In the genomic region with DNA sequence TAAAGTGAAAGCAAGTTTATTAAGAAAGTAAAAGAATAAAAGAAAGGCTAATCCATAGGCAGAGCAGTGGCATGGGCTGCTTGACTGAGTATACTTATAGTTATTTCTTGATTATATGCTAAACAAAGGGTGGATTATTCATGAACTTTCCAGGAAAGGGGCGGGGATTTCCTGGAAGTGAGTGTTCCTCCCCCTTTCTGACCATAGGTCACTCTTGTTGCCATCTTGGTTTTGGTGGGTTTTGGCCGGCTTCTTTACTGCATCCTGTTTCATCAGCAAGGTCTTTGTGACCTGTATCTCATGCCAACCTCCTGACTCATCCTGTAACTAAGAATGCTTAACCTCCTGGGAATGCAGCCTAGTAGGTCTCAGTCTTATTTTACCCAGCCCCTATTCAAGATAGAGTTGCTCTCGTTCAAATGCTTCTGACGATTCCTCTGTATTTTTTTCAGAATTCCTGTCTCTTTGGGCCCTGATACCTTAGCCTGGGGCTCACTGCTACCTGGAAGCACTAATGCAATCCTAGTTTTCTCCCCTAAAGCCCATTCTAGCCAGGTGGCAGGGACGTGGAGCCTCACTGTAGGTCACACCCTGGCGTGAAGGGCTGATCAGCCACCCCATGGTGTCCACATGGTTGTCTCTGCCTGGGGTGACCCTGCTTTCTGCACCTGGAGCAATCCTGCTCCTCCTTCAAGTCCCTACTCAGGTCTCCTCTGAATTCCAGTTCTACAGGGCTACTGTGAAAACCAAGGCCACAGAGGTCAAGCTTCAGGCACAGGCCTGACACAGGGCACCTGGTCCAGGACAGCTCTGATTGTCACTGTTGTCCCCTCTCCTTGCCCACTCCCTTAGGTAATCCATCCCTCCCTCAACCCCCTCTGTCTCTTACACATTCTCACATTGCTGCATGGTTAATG, we compare ENCODE assay signal across 9 cellular contexts. TPM values are rescaled to one million over a fixed set of nuclear protein-coding genes. Genes with fewer than 3 reads are reported as not detected.
DNase-seq lines count a peak whose midpoint lies in the region; ATAC-seq and TF ChIP-seq lines count a peak whose summit lies in the region.
"Had no signal": no experiment of that assay in that cellular context is flagged by ENCODE, and none has a peak within 500 bp of the region (broad histone marks: within the 10 kb centered on the region; RNA-seq: fewer than 3 reads in every experiment).

No MANE protein-coding gene starts in this region.

- H3K27ac ChIP-seq in BLaER1 (no peak overlapping the region), sigmoid colon (peak overlapping the region in 3 of 4 donors; percentile 8 to 70 (median 47))
- H3K27ac ChIP-seq: neutrophil had no signal

- peaks cover 41% of the 10 kb centered on the region for H3K4me1 ChIP-seq in BLaER1
- H3K4me1 ChIP-seq in sigmoid colon = peaks cover 0 to 13% (median 9%) of the 10 kb centered on the region in 4 donors

- ATAC-seq in GM21786 (IDR thresholded peaks at IDR 0.05; ENCODE audit: unreplicated experiment) (peak; percentile 61), SK-N-SH treated with all-trans-retinoic acid at 6 μM for 48 hours (peak; percentile 90), GM18502 (IDR thresholded peaks at IDR 0.05; ENCODE audit: poor library complexity, unreplicated experiment) (no peak)

- no peak overlapping the region for H3K9ac ChIP-seq in BLaER1

- DNase-seq in fibroblast of the aortic adventitia (ENCODE audit: low read depth) (peak; percentile 100), sigmoid colon (no peak), SHP77 treated with DMSO at 0.1 percent for 48 hours (lab: John Stamatoyannopoulos, UW) (no peak), NCI-H82 (lab: John Stamatoyannopoulos, UW) (no peak)

- peak overlapping the region; percentile 31 for H3K4me2 ChIP-seq in BLaER1

- no peak overlapping the region for H3K4me3 ChIP-seq in BLaER1
- H3K4me3 ChIP-seq in fibroblast of the aortic adventitia (ENCODE audit: low read depth, low read length) = no peak overlapping the region
- H3K4me3 ChIP-seq in sigmoid colon = no peak overlapping the region

- no peak for TF ChIP-seq POLR2A in sigmoid colon (IDR thresholded peaks at IDR 0.05)

- WGBS in sigmoid colon, 2 donors = 73 to 79% methylated on average over 6 of the region's 6 CpGs

- TF ChIP-seq CTCF in fibroblast of the aortic adventitia (IDR thresholded peaks at IDR 0.05; ENCODE audit: insufficient read depth, low read length) = no peak
- TF ChIP-seq CTCF in sigmoid colon (IDR thresholded peaks at IDR 0.05) = no peak

- no peaks in the 10 kb centered on the region for H3K27me3 ChIP-seq in BLaER1
- H3K27me3 ChIP-seq in sigmoid colon = no peaks in the 10 kb centered on the region

- intact Hi-C loops in sigmoid colon (cut with DNase I) = no loop called here

- H4K20me1 ChIP-seq in BLaER1 = no peaks in the 10 kb centered on the region

- no peak for TF ChIP-seq EP300 in sigmoid colon (IDR thresholded peaks at IDR 0.05)

- H3K9me3 ChIP-seq in BLaER1 = no peaks in the 10 kb centered on the region
- no peaks in the 10 kb centered on the region for H3K9me3 ChIP-seq in sigmoid colon
- H3K9me3 ChIP-seq: neutrophil had no signal

- H3K36me3 ChIP-seq in BLaER1 (no peaks in the 10 kb centered on the region), sigmoid colon (no peaks in the 10 kb centered on the region)
- H3K36me3 ChIP-seq: neutrophil had no signal

TF ChIP-seq in SK-N-SH treated with all-trans-retinoic acid at 6 μM for 48 hours, 23 proteins besides CTCF, POLR2A, EP300 and RAD21 (continues in another document):
- TF ChIP-seq BACH2 (CRISPR knock-in tag; IDR thresholded peaks at IDR 0.05; ENCODE audit: borderline replicate concordance) (no peak), ZC3H10 (CRISPR knock-in tag; IDR thresholded peaks at IDR 0.05) (no peak), ESRRG (CRISPR knock-in tag; IDR thresholded peaks at IDR 0.05) (0 out of 2 replicates have a peak, but pooled peaks have one; percentile 60), ISL1 (CRISPR knock-in tag; IDR thresholded peaks at IDR 0.05) (peak; percentile 31; the same call in 1 of the 2 replicates), ZNF8 (CRISPR knock-in tag; IDR thresholded peaks at IDR 0.05) (peak; percentile 45; the same call in 1 of the 2 replicates), ARNTL (CRISPR knock-in tag; IDR thresholded peaks at IDR 0.05; ENCODE audit: borderline replicate concordance, low read depth) (no peak), PPARA (CRISPR knock-in tag; IDR thresholded peaks at IDR 0.05; ENCODE audit: borderline replicate concordance) (no peak), ZNF70 (CRISPR knock-in tag; IDR thresholded peaks at IDR 0.05) (peak; percentile 69), TOX (CRISPR knock-in tag; IDR thresholded peaks at IDR 0.05; ENCODE audit: borderline replicate concordance) (no peak), GLIS3 (CRISPR knock-in tag; IDR thresholded peaks at IDR 0.05) (no peak), SNAI2 (CRISPR knock-in tag; IDR thresholded peaks at IDR 0.05) (peak; percentile 19; the same call in 1 of the 2 replicates), CREB5 (CRISPR knock-in tag; IDR thresholded peaks at IDR 0.05; ENCODE audit: low read depth) (0 out of 2 replicates have a peak, but pooled peaks have one; percentile 15), CSDC2 (CRISPR knock-in tag; IDR thresholded peaks at IDR 0.05) (peak; percentile 81; the same call in 1 of the 2 replicates), ZNF565 (CRISPR knock-in tag; conservative IDR thresholded peaks at IDR 0.05; ENCODE audit: low read depth) (no peak), ZFP3 (CRISPR knock-in tag; IDR thresholded peaks at IDR 0.05) (peak; percentile 73), ZFP30 (CRISPR knock-in tag; IDR thresholded peaks at IDR 0.05) (peak; percentile 5; the same call in 1 of the 2 replicates), TCF4 (CRISPR knock-in tag; IDR thresholded peaks at IDR 0.05; ENCODE audit: borderline replicate concordance) (no peak)
- TF ChIP-seq, protein P1, sequence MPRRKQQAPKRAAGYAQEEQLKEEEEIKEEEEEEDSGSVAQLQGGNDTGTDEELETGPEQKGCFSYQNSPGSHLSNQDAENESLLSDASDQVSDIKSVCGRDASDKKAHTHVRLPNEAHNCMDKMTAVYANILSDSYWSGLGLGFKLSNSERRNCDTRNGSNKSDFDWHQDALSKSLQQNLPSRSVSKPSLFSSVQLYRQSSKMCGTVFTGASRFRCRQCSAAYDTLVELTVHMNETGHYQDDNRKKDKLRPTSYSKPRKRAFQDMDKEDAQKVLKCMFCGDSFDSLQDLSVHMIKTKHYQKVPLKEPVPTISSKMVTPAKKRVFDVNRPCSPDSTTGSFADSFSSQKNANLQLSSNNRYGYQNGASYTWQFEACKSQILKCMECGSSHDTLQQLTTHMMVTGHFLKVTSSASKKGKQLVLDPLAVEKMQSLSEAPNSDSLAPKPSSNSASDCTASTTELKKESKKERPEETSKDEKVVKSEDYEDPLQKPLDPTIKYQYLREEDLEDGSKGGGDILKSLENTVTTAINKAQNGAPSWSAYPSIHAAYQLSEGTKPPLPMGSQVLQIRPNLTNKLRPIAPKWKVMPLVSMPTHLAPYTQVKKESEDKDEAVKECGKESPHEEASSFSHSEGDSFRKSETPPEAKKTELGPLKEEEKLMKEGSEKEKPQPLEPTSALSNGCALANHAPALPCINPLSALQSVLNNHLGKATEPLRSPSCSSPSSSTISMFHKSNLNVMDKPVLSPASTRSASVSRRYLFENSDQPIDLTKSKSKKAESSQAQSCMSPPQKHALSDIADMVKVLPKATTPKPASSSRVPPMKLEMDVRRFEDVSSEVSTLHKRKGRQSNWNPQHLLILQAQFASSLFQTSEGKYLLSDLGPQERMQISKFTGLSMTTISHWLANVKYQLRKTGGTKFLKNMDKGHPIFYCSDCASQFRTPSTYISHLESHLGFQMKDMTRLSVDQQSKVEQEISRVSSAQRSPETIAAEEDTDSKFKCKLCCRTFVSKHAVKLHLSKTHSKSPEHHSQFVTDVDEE (CRISPR knock-in tag; IDR thresholded peaks at IDR 0.05) = no peak
- TF ChIP-seq, protein P2, sequence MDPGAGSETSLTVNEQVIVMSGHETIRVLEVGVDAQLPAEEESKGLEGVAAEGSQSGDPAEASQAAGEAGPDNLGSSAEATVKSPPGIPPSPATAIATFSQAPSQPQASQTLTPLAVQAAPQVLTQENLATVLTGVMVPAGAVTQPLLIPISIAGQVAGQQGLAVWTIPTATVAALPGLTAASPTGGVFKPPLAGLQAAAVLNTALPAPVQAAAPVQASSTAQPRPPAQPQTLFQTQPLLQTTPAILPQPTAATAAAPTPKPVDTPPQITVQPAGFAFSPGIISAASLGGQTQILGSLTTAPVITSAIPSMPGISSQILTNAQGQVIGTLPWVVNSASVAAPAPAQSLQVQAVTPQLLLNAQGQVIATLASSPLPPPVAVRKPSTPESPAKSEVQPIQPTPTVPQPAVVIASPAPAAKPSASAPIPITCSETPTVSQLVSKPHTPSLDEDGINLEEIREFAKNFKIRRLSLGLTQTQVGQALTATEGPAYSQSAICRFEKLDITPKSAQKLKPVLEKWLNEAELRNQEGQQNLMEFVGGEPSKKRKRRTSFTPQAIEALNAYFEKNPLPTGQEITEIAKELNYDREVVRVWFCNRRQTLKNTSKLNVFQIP (CRISPR knock-in tag; IDR thresholded peaks at IDR 0.05; ENCODE audit: borderline replicate concordance, low read depth) = no peak

RNA-seq across cellular contexts. Expression of gene SLC35F6, which starts 6.0 kb away (rescaled TPM):
- total RNA-seq in fibroblast of the aortic adventitia (ENCODE audit: low replicate concordance) (16.7 and 80.8 TPM in 2 replicates), sigmoid colon (10 to 100 TPM; 19.6 to 27.4 (median 25.8) TPM)
- polyA plus RNA-seq in sigmoid colon = 10 to 100 TPM in 1 of 3 donors, 1 to 10 TPM in 2; 4.2 to 23.1 (median 7.4) TPM

RNA-seq across cellular contexts. Expression of gene CENPA, which starts 27.7 kb away (rescaled TPM):
- total RNA-seq in fibroblast of the aortic adventitia (ENCODE audit: low replicate concordance) = 9.2 TPM in 1 of 2 replicates, not detected in the other
- total RNA-seq in sigmoid colon = not detected
- 10 to 100 TPM in 1 of 3 donors, 1 to 10 TPM in 2; 1.2 to 11.6 (median 3.2) TPM for polyA plus RNA-seq in sigmoid colon
